ENCODE assay signal across 2 cellular contexts in the genomic region with DNA sequence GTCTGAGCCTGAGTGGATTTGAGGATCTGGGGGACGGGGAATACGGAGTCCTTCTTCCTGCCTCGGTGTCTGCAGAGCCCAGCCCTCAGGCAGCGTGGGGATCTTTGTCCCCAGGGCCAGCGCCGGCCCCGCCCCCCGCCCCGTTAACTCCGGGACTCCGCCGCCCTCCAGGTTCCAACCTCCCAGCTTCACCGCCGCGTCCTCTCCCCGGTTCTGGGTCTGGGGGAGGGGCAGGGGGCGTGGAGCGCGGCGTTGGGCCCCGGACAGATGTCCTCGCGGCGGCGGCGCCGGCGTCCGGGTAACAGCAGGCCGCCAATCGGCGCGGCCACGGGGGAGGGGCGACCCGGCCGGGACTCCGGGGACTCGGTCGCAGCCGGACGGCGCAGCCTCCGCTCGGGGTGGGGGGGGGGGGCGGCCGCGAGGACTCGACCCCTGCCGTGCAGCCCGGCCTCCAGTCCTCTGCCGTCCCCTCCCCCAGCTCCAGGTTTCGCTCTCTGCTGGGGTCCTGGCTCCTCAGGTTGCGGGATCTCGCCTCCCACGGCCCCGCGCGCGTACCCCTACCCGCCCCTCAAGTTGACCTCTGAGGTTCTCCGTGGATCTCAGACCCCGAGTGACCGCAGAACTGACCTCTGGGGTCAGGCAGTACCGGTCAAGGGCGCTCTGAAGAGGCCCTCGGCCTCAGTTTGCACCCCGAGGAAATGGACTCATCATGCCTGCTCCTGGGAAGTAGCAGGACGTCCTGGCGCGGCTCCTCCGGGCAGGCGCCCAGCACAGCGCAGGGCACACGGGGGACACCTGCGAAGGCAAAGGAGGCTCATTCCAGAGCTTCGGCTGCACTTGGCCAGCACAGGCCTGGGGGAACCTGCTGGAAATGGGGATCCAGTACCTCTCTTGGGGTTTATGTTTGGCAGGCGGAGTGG.
TF ChIP-seq lines count a peak whose summit lies in the region.

No MANE protein-coding gene starts in this region.

TF ChIP-seq in SK-N-SH, 30 proteins besides CTCF, POLR2A, EP300 and RAD21 (continued from another document):
- TF ChIP-seq, protein P1, sequence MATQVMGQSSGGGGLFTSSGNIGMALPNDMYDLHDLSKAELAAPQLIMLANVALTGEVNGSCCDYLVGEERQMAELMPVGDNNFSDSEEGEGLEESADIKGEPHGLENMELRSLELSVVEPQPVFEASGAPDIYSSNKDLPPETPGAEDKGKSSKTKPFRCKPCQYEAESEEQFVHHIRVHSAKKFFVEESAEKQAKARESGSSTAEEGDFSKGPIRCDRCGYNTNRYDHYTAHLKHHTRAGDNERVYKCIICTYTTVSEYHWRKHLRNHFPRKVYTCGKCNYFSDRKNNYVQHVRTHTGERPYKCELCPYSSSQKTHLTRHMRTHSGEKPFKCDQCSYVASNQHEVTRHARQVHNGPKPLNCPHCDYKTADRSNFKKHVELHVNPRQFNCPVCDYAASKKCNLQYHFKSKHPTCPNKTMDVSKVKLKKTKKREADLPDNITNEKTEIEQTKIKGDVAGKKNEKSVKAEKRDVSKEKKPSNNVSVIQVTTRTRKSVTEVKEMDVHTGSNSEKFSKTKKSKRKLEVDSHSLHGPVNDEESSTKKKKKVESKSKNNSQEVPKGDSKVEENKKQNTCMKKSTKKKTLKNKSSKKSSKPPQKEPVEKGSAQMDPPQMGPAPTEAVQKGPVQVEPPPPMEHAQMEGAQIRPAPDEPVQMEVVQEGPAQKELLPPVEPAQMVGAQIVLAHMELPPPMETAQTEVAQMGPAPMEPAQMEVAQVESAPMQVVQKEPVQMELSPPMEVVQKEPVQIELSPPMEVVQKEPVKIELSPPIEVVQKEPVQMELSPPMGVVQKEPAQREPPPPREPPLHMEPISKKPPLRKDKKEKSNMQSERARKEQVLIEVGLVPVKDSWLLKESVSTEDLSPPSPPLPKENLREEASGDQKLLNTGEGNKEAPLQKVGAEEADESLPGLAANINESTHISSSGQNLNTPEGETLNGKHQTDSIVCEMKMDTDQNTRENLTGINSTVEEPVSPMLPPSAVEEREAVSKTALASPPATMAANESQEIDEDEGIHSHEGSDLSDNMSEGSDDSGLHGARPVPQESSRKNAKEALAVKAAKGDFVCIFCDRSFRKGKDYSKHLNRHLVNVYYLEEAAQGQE (IDR thresholded peaks at IDR 0.05; ENCODE audit: low read depth, low read length) = no peak
- TF ChIP-seq SMC3 (IDR thresholded peaks at IDR 0.05; ENCODE audit: low read depth, low read length) (no peak), RFX5 (IDR thresholded peaks at IDR 0.05; ENCODE audit: low read length) (no peak), TAF1 (IDR thresholded peaks at IDR 0.05; ENCODE audit: borderline replicate concordance, low read depth, low read length) (no peak), FOXM1 (IDR thresholded peaks at IDR 0.05; ENCODE audit: low read depth) (no peak), GABPA (IDR thresholded peaks at IDR 0.05; ENCODE audit: low read depth) (no peak), RXRA (IDR thresholded peaks at IDR 0.05; ENCODE audit: borderline replicate concordance, low read depth) (no peak), YY1 (IDR thresholded peaks at IDR 0.05; ENCODE audit: low read depth) (no peak), TCF12 (IDR thresholded peaks at IDR 0.05) (no peak), RCOR1 (IDR thresholded peaks at IDR 0.05; ENCODE audit: low read length) (no peak)
- TF ChIP-seq, protein P2, sequence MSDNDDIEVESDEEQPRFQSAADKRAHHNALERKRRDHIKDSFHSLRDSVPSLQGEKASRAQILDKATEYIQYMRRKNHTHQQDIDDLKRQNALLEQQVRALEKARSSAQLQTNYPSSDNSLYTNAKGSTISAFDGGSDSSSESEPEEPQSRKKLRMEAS (IDR thresholded peaks at IDR 0.05; ENCODE audit: low read depth) = no peak
- TF ChIP-seq, protein P3, sequence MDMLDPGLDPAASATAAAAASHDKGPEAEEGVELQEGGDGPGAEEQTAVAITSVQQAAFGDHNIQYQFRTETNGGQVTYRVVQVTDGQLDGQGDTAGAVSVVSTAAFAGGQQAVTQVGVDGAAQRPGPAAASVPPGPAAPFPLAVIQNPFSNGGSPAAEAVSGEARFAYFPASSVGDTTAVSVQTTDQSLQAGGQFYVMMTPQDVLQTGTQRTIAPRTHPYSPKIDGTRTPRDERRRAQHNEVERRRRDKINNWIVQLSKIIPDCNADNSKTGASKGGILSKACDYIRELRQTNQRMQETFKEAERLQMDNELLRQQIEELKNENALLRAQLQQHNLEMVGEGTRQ (IDR thresholded peaks at IDR 0.05; ENCODE audit: borderline replicate concordance, low read depth, low read length) = no peak

TF ChIP-seq in SK-N-SH treated with all-trans-retinoic acid at 6 μM for 48 hours, 23 proteins besides CTCF, POLR2A, EP300 and RAD21 (continued from another document):
- TF ChIP-seq, protein P4, sequence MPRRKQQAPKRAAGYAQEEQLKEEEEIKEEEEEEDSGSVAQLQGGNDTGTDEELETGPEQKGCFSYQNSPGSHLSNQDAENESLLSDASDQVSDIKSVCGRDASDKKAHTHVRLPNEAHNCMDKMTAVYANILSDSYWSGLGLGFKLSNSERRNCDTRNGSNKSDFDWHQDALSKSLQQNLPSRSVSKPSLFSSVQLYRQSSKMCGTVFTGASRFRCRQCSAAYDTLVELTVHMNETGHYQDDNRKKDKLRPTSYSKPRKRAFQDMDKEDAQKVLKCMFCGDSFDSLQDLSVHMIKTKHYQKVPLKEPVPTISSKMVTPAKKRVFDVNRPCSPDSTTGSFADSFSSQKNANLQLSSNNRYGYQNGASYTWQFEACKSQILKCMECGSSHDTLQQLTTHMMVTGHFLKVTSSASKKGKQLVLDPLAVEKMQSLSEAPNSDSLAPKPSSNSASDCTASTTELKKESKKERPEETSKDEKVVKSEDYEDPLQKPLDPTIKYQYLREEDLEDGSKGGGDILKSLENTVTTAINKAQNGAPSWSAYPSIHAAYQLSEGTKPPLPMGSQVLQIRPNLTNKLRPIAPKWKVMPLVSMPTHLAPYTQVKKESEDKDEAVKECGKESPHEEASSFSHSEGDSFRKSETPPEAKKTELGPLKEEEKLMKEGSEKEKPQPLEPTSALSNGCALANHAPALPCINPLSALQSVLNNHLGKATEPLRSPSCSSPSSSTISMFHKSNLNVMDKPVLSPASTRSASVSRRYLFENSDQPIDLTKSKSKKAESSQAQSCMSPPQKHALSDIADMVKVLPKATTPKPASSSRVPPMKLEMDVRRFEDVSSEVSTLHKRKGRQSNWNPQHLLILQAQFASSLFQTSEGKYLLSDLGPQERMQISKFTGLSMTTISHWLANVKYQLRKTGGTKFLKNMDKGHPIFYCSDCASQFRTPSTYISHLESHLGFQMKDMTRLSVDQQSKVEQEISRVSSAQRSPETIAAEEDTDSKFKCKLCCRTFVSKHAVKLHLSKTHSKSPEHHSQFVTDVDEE (CRISPR knock-in tag; IDR thresholded peaks at IDR 0.05) = no peak
- TF ChIP-seq ZNF8 (CRISPR knock-in tag; IDR thresholded peaks at IDR 0.05) (no peak), TCF4 (CRISPR knock-in tag; IDR thresholded peaks at IDR 0.05; ENCODE audit: borderline replicate concordance) (no peak)
TF ChIP-seq in SK-N-SH treated with all-trans-retinoic acid at 6 μM for 48 hours: peak in this region for 0.
